2 cellular contexts compared by ENCODE assay signal in genomic region chr6:167559675-167560479, GRCh38.
A peak's percentile ranks its signal among the peaks of the same experiment; 100 is the strongest.
TF ChIP-seq lines count a peak whose summit lies in the region.

No MANE protein-coding gene starts in this region.

TF ChIP-seq in WTC11, 78 proteins besides CTCF, POLR2A, EP300 and RAD21:
- no peak for TF ChIP-seq ATF2 (CRISPR knock-in tag; IDR thresholded peaks at IDR 0.05; ENCODE audit: borderline replicate concordance, low read depth)
- peak; percentile 100 for TF ChIP-seq GABPB1 (CRISPR knock-in tag; IDR thresholded peaks at IDR 0.05)

TF ChIP-seq in HepG2, 621 proteins besides CTCF, POLR2A, EP300 and RAD21 (continued from another document and continues in another):
- 0 out of 2 replicates have a peak, but pooled peaks have one; percentile 57 for TF ChIP-seq HNF1A (IDR thresholded peaks at IDR 0.05; ENCODE audit: low read depth)
- TF ChIP-seq HNF1A (CRISPR knock-in tag; IDR thresholded peaks at IDR 0.05; ENCODE audit: borderline replicate concordance), result peak; percentile 60; the same call in 1 of the 2 replicates
- peak; percentile 63 for TF ChIP-seq FOXO1 (CRISPR knock-in tag; IDR thresholded peaks at IDR 0.05)
- TF ChIP-seq HMGXB3 (CRISPR knock-in tag; IDR thresholded peaks at IDR 0.05; ENCODE audit: borderline replicate concordance), result no peak
- TF ChIP-seq ZKSCAN5 (CRISPR knock-in tag; IDR thresholded peaks at IDR 0.05), result 0 out of 2 replicates have a peak, but pooled peaks have one; percentile 43
- 0 out of 2 replicates have a peak, but pooled peaks have one; percentile 56 for TF ChIP-seq IRF9 (CRISPR knock-in tag; IDR thresholded peaks at IDR 0.05; ENCODE audit: borderline replicate concordance)
- TF ChIP-seq IRF1 (CRISPR knock-in tag; IDR thresholded peaks at IDR 0.05; ENCODE audit: low read depth), result peak; percentile 19; the same call in 1 of the 2 replicates
- TF ChIP-seq JARID2 (CRISPR knock-in tag; IDR thresholded peaks at IDR 0.05; ENCODE audit: insufficient replicate concordance), result peak; percentile 23
- TF ChIP-seq ZNF703 (CRISPR knock-in tag; IDR thresholded peaks at IDR 0.05; ENCODE audit: borderline replicate concordance), result no peak
- peak; percentile 67; the same call in 1 of the 2 replicates for TF ChIP-seq FOXP4 (CRISPR knock-in tag; IDR thresholded peaks at IDR 0.05)
- TF ChIP-seq ZUFSP (CRISPR knock-in tag; IDR thresholded peaks at IDR 0.05; ENCODE audit: borderline replicate concordance), result no peak
- TF ChIP-seq ZNF143 (CRISPR knock-in tag; IDR thresholded peaks at IDR 0.05), result 0 out of 2 replicates have a peak, but pooled peaks have one; percentile 38
- TF ChIP-seq KDM5B (CRISPR knock-in tag; IDR thresholded peaks at IDR 0.05; ENCODE audit: borderline replicate concordance), result peak; percentile 88
- 0 out of 2 replicates have a peak, but pooled peaks have one; percentile 83 for TF ChIP-seq HIC2 (CRISPR knock-in tag; IDR thresholded peaks at IDR 0.05; ENCODE audit: low read depth)
- peak; percentile 95; the same call in 1 of the 2 replicates for TF ChIP-seq MZF1 (CRISPR knock-in tag; IDR thresholded peaks at IDR 0.05; ENCODE audit: borderline replicate concordance)
- no peak for TF ChIP-seq GABPA (IDR thresholded peaks at IDR 0.05; ENCODE audit: low read depth, low read length)
- TF ChIP-seq GABPA (CRISPR knock-in tag; IDR thresholded peaks at IDR 0.05; ENCODE audit: low read depth), result peak; percentile 64
- TF ChIP-seq TCF7 (IDR thresholded peaks at IDR 0.05; ENCODE audit: low read depth), result no peak
- TF ChIP-seq ZNF543 (CRISPR knock-in tag; IDR thresholded peaks at IDR 0.05), result peak; percentile 92
- TF ChIP-seq RFX5 (IDR thresholded peaks at IDR 0.05; ENCODE audit: low read depth, low read length), result no peak
- TF ChIP-seq NR2F1 (CRISPR knock-in tag; IDR thresholded peaks at IDR 0.05), result peak; percentile 84 to 93
- peak; percentile 95 for TF ChIP-seq ONECUT2 (CRISPR knock-in tag; IDR thresholded peaks at IDR 0.05)
- TF ChIP-seq DMAP1 (CRISPR knock-in tag; IDR thresholded peaks at IDR 0.05), result peak; percentile 36; the same call in 1 of the 2 replicates
- no peak for TF ChIP-seq ZNF790 (CRISPR knock-in tag; IDR thresholded peaks at IDR 0.05; ENCODE audit: borderline replicate concordance)
- TF ChIP-seq ZNF558 (CRISPR knock-in tag; IDR thresholded peaks at IDR 0.05; ENCODE audit: borderline replicate concordance), result no peak; the same call in 1 of the 2 replicates
- peak; percentile 10; the same call in 1 of the 2 replicates for TF ChIP-seq PPARG (CRISPR knock-in tag; conservative IDR thresholded peaks at IDR 0.05)
- peak; percentile 87 for TF ChIP-seq RCOR2 (CRISPR knock-in tag; IDR thresholded peaks at IDR 0.05)
- TF ChIP-seq ATAD3A (CRISPR knock-in tag; IDR thresholded peaks at IDR 0.05), result 0 out of 2 replicates have a peak, but pooled peaks have one; percentile 43
- TF ChIP-seq SP140L (CRISPR knock-in tag; IDR thresholded peaks at IDR 0.05; ENCODE audit: borderline replicate concordance), result no peak; the same call in 1 of the 2 replicates
- no peak for TF ChIP-seq HCFC1 (IDR thresholded peaks at IDR 0.05; ENCODE audit: low read depth, low read length)
- peak; percentile 55; the same call in 1 of the 2 replicates for TF ChIP-seq ZNF598 (CRISPR knock-in tag; IDR thresholded peaks at IDR 0.05; ENCODE audit: borderline replicate concordance)
- TF ChIP-seq CERS6 (CRISPR knock-in tag; IDR thresholded peaks at IDR 0.05), result no peak
- no peak for TF ChIP-seq PLSCR1 (CRISPR knock-in tag; IDR thresholded peaks at IDR 0.05; ENCODE audit: borderline replicate concordance)
- TF ChIP-seq FOXJ3 (CRISPR knock-in tag; IDR thresholded peaks at IDR 0.05; ENCODE audit: borderline replicate concordance), result peak; percentile 62; the same call in 1 of the 2 replicates
- TF ChIP-seq ZNF580 (CRISPR knock-in tag; IDR thresholded peaks at IDR 0.05; ENCODE audit: borderline replicate concordance, low read depth), result no peak
- peak; percentile 40 for TF ChIP-seq HOXA3 (CRISPR knock-in tag; IDR thresholded peaks at IDR 0.05)
- TF ChIP-seq BHLHE40 (IDR thresholded peaks at IDR 0.05; ENCODE audit: low read length), result peak; percentile 43; the same call in 1 of the 2 replicates
- peak; percentile 69 for TF ChIP-seq TBX2 (CRISPR knock-in tag; IDR thresholded peaks at IDR 0.05; ENCODE audit: borderline replicate concordance)
- no peak for TF ChIP-seq NCOA5 (CRISPR knock-in tag; IDR thresholded peaks at IDR 0.05)
